8 cellular contexts compared by ENCODE assay signal in genomic region chr19:40799558-40800338, GRCh38. TPM values are rescaled to one million over a fixed set of nuclear protein-coding genes. Genes with fewer than 3 reads are reported as not detected.
DNase-seq lines count a peak whose midpoint lies in the region; ATAC-seq, FAIRE-seq and TF ChIP-seq lines count a peak whose summit lies in the region.

No MANE protein-coding gene starts in this region.

- ATAC-seq in naive B cell (ENCODE audit: low read depth in 2 of 2): no peak

- H3K36me3 Mint-ChIP-seq in activated naive CD4-positive, alpha-beta T cell treated with anti-CD3 and anti-CD28 coated beads, Interleukin-2, amount 50 U/mL, for 24 hours: peaks cover 2% of the 10 kb centered on the region
- H3K36me3 Mint-ChIP-seq in endothelial cell (ENCODE audit: low read depth, unreplicated experiment) (peaks cover 31% of the 10 kb centered on the region), naive B cell (peaks cover 0 to 16% of the 10 kb centered on the region in 2 donors)

- no peak for TF ChIP-seq CTCF in endothelial cell (IDR thresholded peaks at IDR 0.05; ENCODE audit: unreplicated experiment)
- TF ChIP-seq CTCF in D721Med (IDR thresholded peaks at IDR 0.05; ENCODE audit: insufficient read depth, missing control alignments): no peak

- H3K4me1 Mint-ChIP-seq in activated naive CD4-positive, alpha-beta T cell treated with anti-CD3 and anti-CD28 coated beads, Interleukin-2, amount 50 U/mL, for 24 hours: peaks cover 59% of the 10 kb centered on the region
- peaks cover 49% of the 10 kb centered on the region for H3K4me1 Mint-ChIP-seq in endothelial cell (ENCODE audit: unreplicated experiment)
- peaks cover 72 to 78% (median 75%) of the 10 kb centered on the region in 3 donors for H3K4me1 Mint-ChIP-seq in naive B cell

- DNase-seq in activated naive CD4-positive, alpha-beta T cell (lab: John Stamatoyannopoulos, UW): no peak
- DNase-seq in SK-N-MC (ENCODE audit: low read depth, low spot score) (no peak), endothelial cell (ENCODE audit: low spot score) (peak; percentile 57), naive B cell (no peak), cerebellar cortex (ENCODE audit: low spot score) (no peak), dedifferentiated amniotic fluid mesenchymal stem cell (ENCODE audit: extremely low spot score) (no peak), D721Med (ENCODE audit: insufficient read length, low spot score) (no peak)

- H3K4me3 Mint-ChIP-seq in activated naive CD4-positive, alpha-beta T cell treated with anti-CD3 and anti-CD28 coated beads, Interleukin-2, amount 50 U/mL, for 24 hours: peak overlapping the region; percentile 92
- H3K4me3 Mint-ChIP-seq in endothelial cell (ENCODE audit: unreplicated experiment) (peak overlapping the region; percentile 99), naive B cell (peak overlapping the region; percentile 90 to 96 (median 94))

- peaks cover 48% of the 10 kb centered on the region for H3K36me3 ChIP-seq in SK-N-MC (ENCODE audit: insufficient read depth, low read length)

- no peak for FAIRE-seq in D721Med (lab: Jason Lieb, UNC)

- H3K9me3 Mint-ChIP-seq in activated naive CD4-positive, alpha-beta T cell treated with anti-CD3 and anti-CD28 coated beads, Interleukin-2, amount 50 U/mL, for 24 hours: no peaks in the 10 kb centered on the region
- no peaks in the 10 kb centered on the region for H3K9me3 Mint-ChIP-seq in endothelial cell (ENCODE audit: unreplicated experiment)
- no peaks in the 10 kb centered on the region for H3K9me3 Mint-ChIP-seq in naive B cell

- H3K27ac ChIP-seq in SK-N-MC: peak overlapping the region; percentile 31; the same call in 1 of the 2 replicates

- H3K27ac Mint-ChIP-seq in activated naive CD4-positive, alpha-beta T cell treated with anti-CD3 and anti-CD28 coated beads, Interleukin-2, amount 50 U/mL, for 24 hours: peak overlapping the region; percentile 97
- peak overlapping the region; percentile 97 for H3K27ac Mint-ChIP-seq in endothelial cell (ENCODE audit: unreplicated experiment)
- H3K27ac Mint-ChIP-seq in naive B cell: peak overlapping the region; percentile 70 to 97 (median 94)

- H3K9ac ChIP-seq in SK-N-MC (ENCODE audit: insufficient read length): peak overlapping the region; percentile 92

- H3K9me3 ChIP-seq in SK-N-MC (ENCODE audit: low read depth, low read length): no peaks in the 10 kb centered on the region

- H3K4me3 ChIP-seq in SK-N-MC: peak overlapping the region; percentile 94

- no peaks in the 10 kb centered on the region for H3K27me3 Mint-ChIP-seq in activated naive CD4-positive, alpha-beta T cell treated with anti-CD3 and anti-CD28 coated beads, Interleukin-2, amount 50 U/mL, for 24 hours
- H3K27me3 Mint-ChIP-seq in endothelial cell (ENCODE audit: unreplicated experiment): peaks cover 14% of the 10 kb centered on the region
- H3K27me3 Mint-ChIP-seq in naive B cell: no peaks in the 10 kb centered on the region

RNA-seq across cellular contexts. Expression of gene EGLN2, which starts 0.8 kb away (rescaled TPM):
- 146 TPM for total RNA-seq in endothelial cell (ENCODE audit: unreplicated experiment)
- polyA plus RNA-seq in naive B cell (ENCODE audit: low read depth in 6 of 6): 100 to 1,000 TPM in 4 of 6 donors, 10 to 100 TPM in 2; 66.8 to 184 (median 124) TPM

RNA-seq across cellular contexts. Expression of gene RAB4B, which starts 21.7 kb away (rescaled TPM):
- total RNA-seq in endothelial cell (ENCODE audit: unreplicated experiment): 29.2 TPM
- polyA plus RNA-seq in naive B cell (ENCODE audit: low read depth in 6 of 6): 100 to 1,000 TPM; 111 to 167 (median 145) TPM

RNA-seq across cellular contexts. Expression of gene MIA, which starts 24.4 kb away (rescaled TPM):
- total RNA-seq in endothelial cell (ENCODE audit: unreplicated experiment): not detected
- polyA plus RNA-seq in naive B cell (ENCODE audit: low read depth in 6 of 6): not detected

RNA-seq across cellular contexts. Expression of gene SNRPA, which starts 48.7 kb away (rescaled TPM):
- 101 TPM for total RNA-seq in endothelial cell (ENCODE audit: unreplicated experiment)
- 10 to 100 TPM; 48.3 to 88.8 (median 59.8) TPM for polyA plus RNA-seq in naive B cell (ENCODE audit: low read depth in 6 of 6)

RNA-seq across cellular contexts. Expression of gene ACTMAP, which starts 49.5 kb away (rescaled TPM):
- total RNA-seq in endothelial cell (ENCODE audit: unreplicated experiment): 24.6 TPM
- polyA plus RNA-seq in naive B cell (ENCODE audit: low read depth in 6 of 6): 1 to 10 TPM; 1.9 to 5.6 (median 4.7) TPM
